In the genomic region with DNA sequence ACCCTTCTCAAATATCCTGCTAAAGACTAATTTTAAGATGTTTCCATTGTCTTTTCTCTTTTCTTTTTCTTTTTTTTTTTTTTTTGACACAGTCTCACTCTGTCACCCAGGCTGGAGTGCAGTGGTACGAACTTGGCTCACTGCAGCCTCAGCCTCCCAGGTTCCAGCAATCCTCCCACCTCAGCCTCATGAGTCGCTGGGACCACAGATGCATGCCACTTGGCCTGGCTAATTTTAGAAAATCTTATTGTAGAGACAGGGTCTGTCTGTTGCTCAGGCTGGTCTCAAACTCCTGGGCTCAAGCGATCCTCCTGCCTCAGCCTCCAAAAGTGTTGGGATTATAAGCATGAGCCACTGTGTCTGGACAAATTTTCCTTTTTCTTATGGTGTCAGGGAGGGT, we compare ENCODE assay signal across 1 cellular context.
TF ChIP-seq lines count a peak whose summit lies in the region.

No MANE protein-coding gene starts in this region.

TF ChIP-seq in IMR-90, 13 proteins besides CTCF, POLR2A, EP300 and RAD21:
- TF ChIP-seq MXI1 (IDR thresholded peaks at IDR 0.05; ENCODE audit: borderline replicate concordance, low read depth, low read length) (no peak), MAZ (IDR thresholded peaks at IDR 0.05; ENCODE audit: borderline replicate concordance, low read depth, low read length) (no peak), FOS (IDR thresholded peaks at IDR 0.05; ENCODE audit: low read depth, low read length) (no peak), BHLHE40 (IDR thresholded peaks at IDR 0.05; ENCODE audit: low read depth, low read length) (no peak), CEBPB (IDR thresholded peaks at IDR 0.05; ENCODE audit: low read depth, low read length) (no peak), RCOR1 (IDR thresholded peaks at IDR 0.05; ENCODE audit: insufficient replicate concordance, low read length) (no peak), RFX5 (IDR thresholded peaks at IDR 0.05; ENCODE audit: low read depth, low read length) (no peak)
- TF ChIP-seq, protein P1, sequence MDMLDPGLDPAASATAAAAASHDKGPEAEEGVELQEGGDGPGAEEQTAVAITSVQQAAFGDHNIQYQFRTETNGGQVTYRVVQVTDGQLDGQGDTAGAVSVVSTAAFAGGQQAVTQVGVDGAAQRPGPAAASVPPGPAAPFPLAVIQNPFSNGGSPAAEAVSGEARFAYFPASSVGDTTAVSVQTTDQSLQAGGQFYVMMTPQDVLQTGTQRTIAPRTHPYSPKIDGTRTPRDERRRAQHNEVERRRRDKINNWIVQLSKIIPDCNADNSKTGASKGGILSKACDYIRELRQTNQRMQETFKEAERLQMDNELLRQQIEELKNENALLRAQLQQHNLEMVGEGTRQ (IDR thresholded peaks at IDR 0.05; ENCODE audit: low read depth, low read length) = no peak
- TF ChIP-seq, protein P2, sequence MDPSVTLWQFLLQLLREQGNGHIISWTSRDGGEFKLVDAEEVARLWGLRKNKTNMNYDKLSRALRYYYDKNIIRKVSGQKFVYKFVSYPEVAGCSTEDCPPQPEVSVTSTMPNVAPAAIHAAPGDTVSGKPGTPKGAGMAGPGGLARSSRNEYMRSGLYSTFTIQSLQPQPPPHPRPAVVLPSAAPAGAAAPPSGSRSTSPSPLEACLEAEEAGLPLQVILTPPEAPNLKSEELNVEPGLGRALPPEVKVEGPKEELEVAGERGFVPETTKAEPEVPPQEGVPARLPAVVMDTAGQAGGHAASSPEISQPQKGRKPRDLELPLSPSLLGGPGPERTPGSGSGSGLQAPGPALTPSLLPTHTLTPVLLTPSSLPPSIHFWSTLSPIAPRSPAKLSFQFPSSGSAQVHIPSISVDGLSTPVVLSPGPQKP (IDR thresholded peaks at IDR 0.05; ENCODE audit: borderline replicate concordance, low read depth, low read length) = no peak
